11 cellular contexts compared by ENCODE assay signal in the genomic region with DNA sequence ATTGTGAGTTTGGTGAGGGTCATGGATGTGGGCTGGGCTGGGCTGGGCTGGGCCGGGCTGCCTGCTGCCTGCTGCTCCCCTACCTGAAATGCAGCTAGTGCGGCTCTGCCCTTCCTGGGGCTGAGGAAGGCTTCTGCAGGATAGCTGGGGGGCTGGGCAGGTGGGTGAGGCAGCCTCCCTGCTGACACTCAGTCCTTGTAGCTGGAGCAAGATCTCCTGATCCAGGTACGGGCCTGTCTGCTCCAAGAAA. TPM values are rescaled to one million over a fixed set of nuclear protein-coding genes. Genes with fewer than 3 reads are reported as not detected.
DNase-seq lines count a peak whose midpoint lies in the region; ATAC-seq, FAIRE-seq and TF ChIP-seq lines count a peak whose summit lies in the region.
"Had no signal": no experiment of that assay in that cellular context is flagged by ENCODE, and none has a peak within 500 bp of the region (broad histone marks: within the 10 kb centered on the region; RNA-seq: fewer than 3 reads in every experiment).

No MANE protein-coding gene starts in this region.

- H3K36me3 Mint-ChIP-seq in CD8-positive, alpha-beta memory T cell, result peaks cover 14 to 47% (median 17%) of the 10 kb centered on the region in 3 donors
- H3K36me3 Mint-ChIP-seq in IgD-negative memory B cell, result peaks cover 10% of the 10 kb centered on the region

- no peak overlapping the region for H3K18ac ChIP-seq in mesenchymal stem cell (ENCODE audit: low read depth in 1 of 2, low read length in 2 of 2)

- H3K14ac ChIP-seq in mesenchymal stem cell (ENCODE audit: low read length in 2 of 2), result peak overlapping the region in 1 of 2 experiments; percentile 49

- no peak overlapping the region for H2BK5ac ChIP-seq in mesenchymal stem cell (ENCODE audit: low read depth, low read length, poor library complexity, severe bottlenecking)

- peaks cover 50% of the 10 kb centered on the region for H3K4me1 ChIP-seq in CD8-positive, alpha-beta memory T cell (ENCODE audit: insufficient read depth, low read length)
- H3K4me1 ChIP-seq in GM12878 (ENCODE audit: control insufficient read depth, insufficient read depth, low read length) (peaks cover 25% of the 10 kb centered on the region), mesenchymal stem cell (ENCODE audit: control insufficient read depth, insufficient read depth, low read depth, low read length) (peaks cover 38% of the 10 kb centered on the region)

- H3K27ac Mint-ChIP-seq in CD8-positive, alpha-beta memory T cell, result peak overlapping the region in 3 of 8 donors; percentile 66 to 100 (median 76)
- peak overlapping the region; percentile 71 to 96 (median 85) for H3K27ac Mint-ChIP-seq in IgD-negative memory B cell

- peak overlapping the region; percentile 15; the same call in 1 of the 2 replicates for H3K9ac ChIP-seq in GM12878 (ENCODE audit: control insufficient read depth, insufficient read depth, low read length)
- H3K9ac ChIP-seq in mesenchymal stem cell (ENCODE audit: low read length), result peak overlapping the region; percentile 52

- H2BK15ac ChIP-seq in mesenchymal stem cell (ENCODE audit: low read depth, poor library complexity, severe bottlenecking), result no peak overlapping the region

- H3K4me3 ChIP-seq in CD8-positive, alpha-beta memory T cell (ENCODE audit: low read length), result no peak overlapping the region
- H3K4me3 ChIP-seq in GM12878 (peak overlapping the region; percentile 89; the same call in 1 of the 2 replicates), mesenchymal stem cell (ENCODE audit: insufficient read depth in 1 of 2, low read depth in 1 of 2, low read length in 2 of 2) (peak overlapping the region in 1 of 2 experiments; percentile 70)

- no peak overlapping the region for H2BK12ac ChIP-seq in mesenchymal stem cell (ENCODE audit: low read length in 2 of 2)

- peak overlapping the region; percentile 67 for H4K8ac ChIP-seq in mesenchymal stem cell (ENCODE audit: low read length)

- POLR2A ChIA-PET in CD8-positive, alpha-beta memory T cell (lab: Charles Lee), result interaction anchor here (0.6 kb wide), 1 partner anchor 42 kb away, joined by 3 read pairs; no protein-coding TSS in a partner anchor
- POLR2A ChIA-PET in GM12878 (lab: Charles Lee), result no interaction called here

- TF ChIP-seq EP300 in GM12878 (IDR thresholded peaks at IDR 0.05; ENCODE audit: borderline replicate concordance in 1 of 2, control insufficient read depth in 1 of 2, low read depth in 2 of 2, low read length in 2 of 2), result no peak

- H2AK5ac ChIP-seq in mesenchymal stem cell (ENCODE audit: low read length, severe bottlenecking), result no peak overlapping the region

- peak; percentile 2 for ATAC-seq in GM12878
- ATAC-seq in HG02763 (IDR thresholded peaks at IDR 0.05; ENCODE audit: unreplicated experiment), result no peak

- no peak for TF ChIP-seq RAD21 in GM12878 (IDR thresholded peaks at IDR 0.05; ENCODE audit: insufficient read depth, low read depth, low read length)

- intact Hi-C loops in GM12878 (cut with micrococcal nuclease; ENCODE audit: unreplicated experiment), result no loop called here

- H3K79me1 ChIP-seq in mesenchymal stem cell (replicated peaks; ENCODE audit: low read length, poor library complexity, severe bottlenecking), result no peaks in the 10 kb centered on the region

- no peak for DNase-seq in CD8-positive, alpha-beta memory T cell
- DNase-seq in GM12878 (ENCODE audit: low read depth, low spot score) (no peak), mesenchymal stem cell (no peak), mucosa of gallbladder (ENCODE audit: low spot score) (no peak), KBM-7 (no peak), RCC 7860 (ENCODE audit: low spot score) (no peak)

- H3K9me3 Mint-ChIP-seq in CD8-positive, alpha-beta memory T cell, result no peaks in the 10 kb centered on the region
- no peaks in the 10 kb centered on the region for H3K9me3 Mint-ChIP-seq in IgD-negative memory B cell

- in situ Hi-C loops in GM12878 (cut with MboI) (no loop called here), KBM-7 (cut with MboI; ENCODE audit: low pct_unique_long_range_greater_than_20kb, low sequenced_read_pairs) (no loop called here)

- H3K27me3 ChIP-seq in CD8-positive, alpha-beta memory T cell (ENCODE audit: insufficient read depth, low read length, poor library complexity, severe bottlenecking), result no peaks in the 10 kb centered on the region
- H3K27me3 ChIP-seq in GM12878 (replicated peaks in 1 of 2; ENCODE audit: control insufficient read depth in 2 of 2, insufficient read depth in 2 of 2, low read length in 1 of 2), result no peaks in the 10 kb centered on the region
- H3K27me3 ChIP-seq in mesenchymal stem cell (ENCODE audit: control insufficient read depth in 1 of 2, insufficient read depth in 1 of 2, low read length in 2 of 2), result peaks cover 9 to 22% of the 10 kb centered on the region in 2 experiments

- H3K4me3 Mint-ChIP-seq in CD8-positive, alpha-beta memory T cell, result peak overlapping the region in 6 of 7 donors; percentile 48 to 77 (median 64)
- H3K4me3 Mint-ChIP-seq in IgD-negative memory B cell, result peak overlapping the region; percentile 34 to 86 (median 66)

- CTCF ChIA-PET in CD8-positive, alpha-beta memory T cell (lab: Charles Lee), result no interaction called here
- CTCF ChIA-PET in GM12878 (lab: Yijun Ruan, JAX), result interaction anchor here (1.0 kb wide), 1 partner anchor 76 kb away, joined by 4 read pairs; no protein-coding TSS in a partner anchor

- no peak for FAIRE-seq in GM12878 (lab: Jason Lieb, UNC)
- FAIRE-seq in RCC 7860 (lab: Jason Lieb, UNC), result no peak
- FAIRE-seq: GM18507, urothelium cell line had no signal

- H3K79me2 ChIP-seq in GM12878 (ENCODE audit: control insufficient read depth, insufficient read depth, low read length), result peaks cover 35% of the 10 kb centered on the region

- H2AFZ ChIP-seq in GM12878 (ENCODE audit: control insufficient read depth, low read depth, low read length), result no peak overlapping the region
- no peak overlapping the region for H2AFZ ChIP-seq in mesenchymal stem cell (ENCODE audit: low read depth, low read length)

- no peaks in the 10 kb centered on the region for H3K9me3 ChIP-seq in CD8-positive, alpha-beta memory T cell (ENCODE audit: low read length)
- H3K9me3 ChIP-seq in GM12878 (replicated peaks; ENCODE audit: control insufficient read depth, insufficient read depth, low read length) (no peaks in the 10 kb centered on the region), mesenchymal stem cell (ENCODE audit: control insufficient read depth, low read length) (no peaks in the 10 kb centered on the region)
- H3K9me3 ChIP-seq: heart left ventricle had no signal

- H3K23ac ChIP-seq in mesenchymal stem cell (ENCODE audit: low read length in 2 of 2), result no peak overlapping the region

- H2BK120ac ChIP-seq in mesenchymal stem cell (ENCODE audit: low read depth, low read length), result no peak overlapping the region

- WGBS in GM12878 (ENCODE audit: insufficient coverage, insufficient replicate concordance, low lambda C conversion rate, missing lambda C conversion rate), result 0% methylated on average over 3 of the region's 3 CpGs
- WGBS in mesenchymal stem cell, result 23% methylated on average over 3 of the region's 3 CpGs

- H3K4me2 ChIP-seq in GM12878 (ENCODE audit: control insufficient read depth, insufficient read depth), result peak overlapping the region; percentile 80
- peak overlapping the region; percentile 61 for H3K4me2 ChIP-seq in mesenchymal stem cell (ENCODE audit: low read length, poor library complexity, severe bottlenecking)

- SMC1A ChIA-PET in GM12878 (lab: Charles Lee; ENCODE audit: uncharacterized antibody, unreplicated experiment), result interaction anchor here (1.0 kb wide), 1 partner anchor 325 kb away, joined by 3 read pairs; no protein-coding TSS in a partner anchor

- H3K36me3 ChIP-seq in CD8-positive, alpha-beta memory T cell (ENCODE audit: insufficient read depth, low read length), result peaks cover 39% of the 10 kb centered on the region
- H3K36me3 ChIP-seq in GM12878 (ENCODE audit: control insufficient read depth in 2 of 2, insufficient read depth in 2 of 2, low read length in 1 of 2), result peaks cover 22 to 25% of the 10 kb centered on the region in 2 experiments
- peaks cover 40 to 48% of the 10 kb centered on the region in 2 experiments for H3K36me3 ChIP-seq in mesenchymal stem cell (ENCODE audit: control insufficient read depth in 1 of 2, insufficient read depth in 2 of 2, low read depth in 1 of 2, low read length in 2 of 2)

- no peak for TF ChIP-seq POLR2A in GM12878 (IDR thresholded peaks at IDR 0.05; ENCODE audit: low read depth, low read length)

- H3K27me3 Mint-ChIP-seq in CD8-positive, alpha-beta memory T cell, result no peaks in the 10 kb centered on the region
- no peaks in the 10 kb centered on the region for H3K27me3 Mint-ChIP-seq in IgD-negative memory B cell

- RAD21 ChIA-PET in GM12878 (lab: Charles Lee; ENCODE audit: unreplicated experiment), result no interaction called here

- peaks cover 45 to 59% (median 52%) of the 10 kb centered on the region in 3 donors for H3K4me1 Mint-ChIP-seq in CD8-positive, alpha-beta memory T cell
- H3K4me1 Mint-ChIP-seq in IgD-negative memory B cell, result peaks cover 33 to 46% (median 35%) of the 10 kb centered on the region in 3 donors

- H4K91ac ChIP-seq in mesenchymal stem cell (ENCODE audit: low read length), result no peak overlapping the region

- no peak overlapping the region for H3K4ac ChIP-seq in mesenchymal stem cell (ENCODE audit: low read depth in 1 of 2, low read length in 2 of 2)

- TF ChIP-seq CTCF in GM12878 (IDR thresholded peaks at IDR 0.05 in 2 of 3, conservative IDR thresholded peaks at IDR 0.05 in 1 of 3; ENCODE audit: control insufficient read depth in 2 of 3, extremely low read depth in 1 of 3, insufficient read depth in 1 of 3, low read depth in 3 of 3, low read length in 3 of 3), result no peak

- no peak overlapping the region for H3K27ac ChIP-seq in CD8-positive, alpha-beta memory T cell (ENCODE audit: low read depth, low read length)
- H3K27ac ChIP-seq in GM12878 (ENCODE audit: control insufficient read depth, insufficient read depth) (no peak overlapping the region), mesenchymal stem cell (ENCODE audit: low read length, poor library complexity, severe bottlenecking) (no peak overlapping the region)

- peaks cover 29% of the 10 kb centered on the region for H4K20me1 ChIP-seq in GM12878 (ENCODE audit: control insufficient read depth, insufficient read depth)

- no TSS peak for BruUV-seq in GM12878 (replicated peaks; lab: Mats Ljungman, UMichigan)

RNA-seq across cellular contexts. Expression of gene RPL13, which starts 4.7 kb away (rescaled TPM):
- total RNA-seq in CD8-positive, alpha-beta memory T cell, result 1,000 to 10,000 TPM; 2,710 to 2,878 TPM
- polyA plus RNA-seq in CD8-positive, alpha-beta memory T cell, result 5,211 TPM
- polyA plus RNA-seq in IgD-negative memory B cell (6,684 TPM), GM12878 (2011; rRNA removed) (1,025 and 2,315 TPM in 2 replicates), GM12878 (2014; fragmentation: Illumina TruSeq; extraction: Trizol) (872 and 1,693 TPM in 2 replicates), GM12878 (2014; fragmentation: Nextera tagmentation; extraction: Ambion mirVana) (1,000 to 10,000 TPM in 1 of 2 experiments, 100 to 1,000 TPM in 1; 386 to 1,247 TPM), GM12878 (2014; rRNA removed) (6,764 and 8,907 TPM in 2 replicates), GM12878 (2016; fragmentation: Nextera tagmentation; extraction: Ambion mirVana) (1,000 to 10,000 TPM; 2,572 to 2,650 TPM)
- 555 and 566 TPM in 2 replicates for total RNA-seq in GM12878 (2013; cell fraction: nucleolus; rRNA removed)
- total RNA-seq in GM12878 (2014; rRNA removed) (7,892 and 9,428 TPM in 2 replicates), GM12878 (2014; rRNA removed; fragmentation: Illumina TruSeq; extraction: Trizol) (2,108 and 2,400 TPM in 2 replicates), GM12878 (2021) (4,034 and 4,132 TPM in 2 replicates), mucosa of gallbladder (1,696 TPM)
- polyA plus RNA-seq in GM12878 (2011; ENCODE audit: low read depth), result 2,666 TPM
- polyA plus RNA-seq in GM12878 (2011; cell fraction: cytosol; rRNA removed), result 3,460 and 6,315 TPM in 2 replicates
- polyA plus RNA-seq in GM12878 (2011; cell fraction: nucleus; rRNA removed), result 1,880 and 1,959 TPM in 2 replicates
- 4,925 and 6,484 TPM in 2 replicates for polyA plus RNA-seq in GM12878 (2012)
- polyA minus RNA-seq in GM12878 (2011; rRNA and poly(A)+ RNA removed), result 392 and 1,069 TPM in 2 replicates
- 929 and 1,175 TPM in 2 replicates for polyA minus RNA-seq in GM12878 (2011; cell fraction: cytosol; rRNA and poly(A)+ RNA removed)
- polyA minus RNA-seq in GM12878 (2011; cell fraction: nucleus; rRNA and poly(A)+ RNA removed), result 344 and 499 TPM in 2 replicates
- 2,898 TPM for polyA plus RNA-seq in mesenchymal stem cell (2013, experiment 1 of 2)
- 2,946 TPM for polyA plus RNA-seq in mesenchymal stem cell (2013, experiment 2 of 2)

RNA-seq across cellular contexts. Expression of gene CPNE7, which starts 10.4 kb away (rescaled TPM):
- 1 to 10 TPM; 3.2 to 6.1 TPM for total RNA-seq in CD8-positive, alpha-beta memory T cell
- 12.9 TPM for polyA plus RNA-seq in CD8-positive, alpha-beta memory T cell
- polyA plus RNA-seq in IgD-negative memory B cell (not detected), GM12878 (2011; rRNA removed) (6.1 and 7.4 TPM in 2 replicates), GM12878 (2014; fragmentation: Illumina TruSeq; extraction: Trizol) (16.5 and 17.5 TPM in 2 replicates), GM12878 (2014; fragmentation: Nextera tagmentation; extraction: Ambion mirVana) (1 to 10 TPM in 1 of 2 experiments, under 1 TPM in 1; 0.29 to 1.1 TPM), GM12878 (2014; rRNA removed) (39.7 and 49.2 TPM in 2 replicates), GM12878 (2016; fragmentation: Nextera tagmentation; extraction: Ambion mirVana) (10 to 100 TPM; 17.6 to 19.7 TPM)
- total RNA-seq in GM12878 (2013; cell fraction: nucleolus; rRNA removed), result 55.5 and 58.7 TPM in 2 replicates
- total RNA-seq in GM12878 (2014; rRNA removed) (22.5 and 23.4 TPM in 2 replicates), GM12878 (2014; rRNA removed; fragmentation: Illumina TruSeq; extraction: Trizol) (13.1 and 13.5 TPM in 2 replicates), GM12878 (2021) (39.6 and 46.9 TPM in 2 replicates), mucosa of gallbladder (3.6 TPM)
- 2.9 TPM for polyA plus RNA-seq in GM12878 (2011; ENCODE audit: low read depth)
- polyA plus RNA-seq in GM12878 (2011; cell fraction: cytosol; rRNA removed), result 5.6 and 10.3 TPM in 2 replicates
- polyA plus RNA-seq in GM12878 (2011; cell fraction: nucleus; rRNA removed), result 210 and 211 TPM in 2 replicates
- polyA plus RNA-seq in GM12878 (2012), result 8.5 and 9.2 TPM in 2 replicates
- polyA minus RNA-seq in GM12878 (2011; rRNA and poly(A)+ RNA removed), result 1.2 and 1.4 TPM in 2 replicates
- polyA minus RNA-seq in GM12878 (2011; cell fraction: cytosol; rRNA and poly(A)+ RNA removed), result 3.2 TPM in 1 of 2 replicates, not detected in the other
- polyA minus RNA-seq in GM12878 (2011; cell fraction: nucleus; rRNA and poly(A)+ RNA removed), result 5.8 and 6.4 TPM in 2 replicates
- polyA plus RNA-seq in mesenchymal stem cell (2013, experiment 1 of 2), result 5.6 TPM
- polyA plus RNA-seq in mesenchymal stem cell (2013, experiment 2 of 2), result 4.8 TPM

RNA-seq across cellular contexts. Expression of gene DPEP1, which starts 48.3 kb away (rescaled TPM):
- total RNA-seq in CD8-positive, alpha-beta memory T cell, result not detected
- polyA plus RNA-seq in CD8-positive, alpha-beta memory T cell, result not detected
- not detected for polyA plus RNA-seq in IgD-negative memory B cell
- total RNA-seq in GM12878 (2013; cell fraction: nucleolus; rRNA removed), result not detected in 2 replicates
- total RNA-seq in GM12878 (2014; rRNA removed), result not detected in 2 replicates
- total RNA-seq in GM12878 (2014; rRNA removed; fragmentation: Illumina TruSeq; extraction: Trizol), result not detected in 2 replicates
- total RNA-seq in GM12878 (2021), result not detected in 2 replicates
- polyA plus RNA-seq in GM12878 (2011; ENCODE audit: low read depth), result not detected
- polyA plus RNA-seq in GM12878 (2011; rRNA removed), result not detected in 2 replicates
- not detected in 2 replicates for polyA plus RNA-seq in GM12878 (2011; cell fraction: cytosol; rRNA removed)
- 0.34 and 0.47 TPM in 2 replicates for polyA plus RNA-seq in GM12878 (2011; cell fraction: nucleus; rRNA removed)
- not detected in 2 replicates for polyA plus RNA-seq in GM12878 (2012)
- not detected in 2 replicates for polyA plus RNA-seq in GM12878 (2014; fragmentation: Illumina TruSeq; extraction: Trizol)
- polyA plus RNA-seq in GM12878 (2014; fragmentation: Nextera tagmentation; extraction: Ambion mirVana), result not detected
- polyA plus RNA-seq in GM12878 (2014; rRNA removed), result not detected in 2 replicates
- polyA plus RNA-seq in GM12878 (2016; fragmentation: Nextera tagmentation; extraction: Ambion mirVana), result not detected
- polyA minus RNA-seq in GM12878 (2011; rRNA and poly(A)+ RNA removed), result not detected in 2 replicates
- not detected in 2 replicates for polyA minus RNA-seq in GM12878 (2011; cell fraction: cytosol; rRNA and poly(A)+ RNA removed)
- not detected in 2 replicates for polyA minus RNA-seq in GM12878 (2011; cell fraction: nucleus; rRNA and poly(A)+ RNA removed)
- polyA plus RNA-seq in mesenchymal stem cell (2013, experiment 1 of 2), result not detected
- polyA plus RNA-seq in mesenchymal stem cell (2013, experiment 2 of 2), result not detected
- 2.5 TPM for total RNA-seq in mucosa of gallbladder
- total RNA-seq: heart left ventricle had no signal
- polyA plus RNA-seq: heart left ventricle had no signal

RNA-seq across cellular contexts. Expression of gene SPG7, which starts 57.0 kb away (rescaled TPM):
- total RNA-seq in CD8-positive, alpha-beta memory T cell, result 10 to 100 TPM; 77.4 to 79.5 TPM
- polyA plus RNA-seq in CD8-positive, alpha-beta memory T cell, result 48.2 TPM
- polyA plus RNA-seq in IgD-negative memory B cell, result 47.0 TPM
- 353 and 388 TPM in 2 replicates for total RNA-seq in GM12878 (2013; cell fraction: nucleolus; rRNA removed)
- 75.9 and 80.1 TPM in 2 replicates for total RNA-seq in GM12878 (2014; rRNA removed)
- total RNA-seq in GM12878 (2014; rRNA removed; fragmentation: Illumina TruSeq; extraction: Trizol), result 36.9 and 40.0 TPM in 2 replicates
- total RNA-seq in GM12878 (2021), result 60.5 and 74.5 TPM in 2 replicates
- polyA plus RNA-seq in GM12878 (2011; ENCODE audit: low read depth), result 35.8 TPM
- polyA plus RNA-seq in GM12878 (2011; rRNA removed), result 24.5 and 31.9 TPM in 2 replicates
- 27.0 and 33.4 TPM in 2 replicates for polyA plus RNA-seq in GM12878 (2011; cell fraction: cytosol; rRNA removed)
- polyA plus RNA-seq in GM12878 (2011; cell fraction: nucleus; rRNA removed), result 194 and 227 TPM in 2 replicates
- 64.1 and 75.1 TPM in 2 replicates for polyA plus RNA-seq in GM12878 (2012)
- 23.1 and 36.7 TPM in 2 replicates for polyA plus RNA-seq in GM12878 (2014; fragmentation: Illumina TruSeq; extraction: Trizol)
- 1 to 10 TPM; 5.9 to 9.8 TPM for polyA plus RNA-seq in GM12878 (2014; fragmentation: Nextera tagmentation; extraction: Ambion mirVana)
- 75.4 and 93.5 TPM in 2 replicates for polyA plus RNA-seq in GM12878 (2014; rRNA removed)
- 10 to 100 TPM; 65.0 to 68.7 TPM for polyA plus RNA-seq in GM12878 (2016; fragmentation: Nextera tagmentation; extraction: Ambion mirVana)
- polyA minus RNA-seq in GM12878 (2011; rRNA and poly(A)+ RNA removed), result 29.0 and 43.9 TPM in 2 replicates
- polyA minus RNA-seq in GM12878 (2011; cell fraction: cytosol; rRNA and poly(A)+ RNA removed), result 15.8 and 17.2 TPM in 2 replicates
- 44.0 and 73.8 TPM in 2 replicates for polyA minus RNA-seq in GM12878 (2011; cell fraction: nucleus; rRNA and poly(A)+ RNA removed)
- 40.7 TPM for polyA plus RNA-seq in mesenchymal stem cell (2013, experiment 1 of 2)
- 37.8 TPM for polyA plus RNA-seq in mesenchymal stem cell (2013, experiment 2 of 2)
- 106 TPM for total RNA-seq in mucosa of gallbladder
